In genomic region chr2:161122772-161123530, GRCh38 we compare ENCODE assay signal across 8 cellular contexts. TPM values are rescaled to one million over a fixed set of nuclear protein-coding genes. Genes with fewer than 3 reads are reported as not detected.
DNase-seq lines count a peak whose midpoint lies in the region; ATAC-seq and TF ChIP-seq lines count a peak whose summit lies in the region.

No MANE protein-coding gene starts in this region.

- ATAC-seq in CD4-positive, CD25-positive, alpha-beta regulatory T cell (ENCODE audit: low read depth in 2 of 2), result peak; percentile 50 to 55
- ATAC-seq in GM21367 (IDR thresholded peaks at IDR 0.05; ENCODE audit: unreplicated experiment) (peak; percentile 52), left cardiac atrium (peak; percentile 92 to 98), GM21737 (IDR thresholded peaks at IDR 0.05; ENCODE audit: unreplicated experiment) (no peak)

- TF ChIP-seq EP300 in sigmoid colon (IDR thresholded peaks at IDR 0.05), result peak in 1 of 4 donors; percentile 20

- no peak overlapping the region for H3K27ac Mint-ChIP-seq in CD4-positive, CD25-positive, alpha-beta regulatory T cell
- H3K27ac Mint-ChIP-seq in activated naive CD8-positive, alpha-beta T cell treated with anti-CD3 and anti-CD28 coated beads for 36 hours, result peak overlapping the region; percentile 34

- H3K36me3 Mint-ChIP-seq in CD4-positive, CD25-positive, alpha-beta regulatory T cell, result no peaks in the 10 kb centered on the region
- H3K36me3 Mint-ChIP-seq in activated naive CD8-positive, alpha-beta T cell treated with anti-CD3 and anti-CD28 coated beads for 36 hours, result no peaks in the 10 kb centered on the region

- intact Hi-C loops in left cardiac atrium (cut with DNase I), result no loop called here
- intact Hi-C loops in sigmoid colon (cut with DNase I), result loop anchor here (5.0 kb wide), 1 partner anchor 39 kb away; the partner anchor contains the start of gene TANK

- no peak for TF ChIP-seq CTCF in sigmoid colon (IDR thresholded peaks at IDR 0.05)

- H3K9me3 Mint-ChIP-seq in CD4-positive, CD25-positive, alpha-beta regulatory T cell, result no peaks in the 10 kb centered on the region
- H3K9me3 Mint-ChIP-seq in activated naive CD8-positive, alpha-beta T cell treated with anti-CD3 and anti-CD28 coated beads for 36 hours, result no peaks in the 10 kb centered on the region

- H3K9me3 ChIP-seq in CD4-positive, CD25-positive, alpha-beta regulatory T cell (ENCODE audit: control insufficient read depth in 2 of 2, low read length in 2 of 2), result no peaks in the 10 kb centered on the region
- H3K9me3 ChIP-seq in sigmoid colon, result no peaks in the 10 kb centered on the region

- no peaks in the 10 kb centered on the region for H3K27me3 Mint-ChIP-seq in CD4-positive, CD25-positive, alpha-beta regulatory T cell
- no peaks in the 10 kb centered on the region for H3K27me3 Mint-ChIP-seq in activated naive CD8-positive, alpha-beta T cell treated with anti-CD3 and anti-CD28 coated beads for 36 hours

- H3K36me3 ChIP-seq in CD4-positive, CD25-positive, alpha-beta regulatory T cell (ENCODE audit: control insufficient read depth, insufficient read depth, low read length), result no peaks in the 10 kb centered on the region
- no peaks in the 10 kb centered on the region for H3K36me3 ChIP-seq in sigmoid colon

- H3K27me3 ChIP-seq in CD4-positive, CD25-positive, alpha-beta regulatory T cell (ENCODE audit: control insufficient read depth, insufficient read depth, low read length), result no peaks in the 10 kb centered on the region
- no peaks in the 10 kb centered on the region for H3K27me3 ChIP-seq in sigmoid colon

- no peak overlapping the region for H3K27ac ChIP-seq in CD4-positive, CD25-positive, alpha-beta regulatory T cell (ENCODE audit: insufficient read depth, low read length, poor library complexity, severe bottlenecking)
- H3K27ac ChIP-seq in sigmoid colon, result peak overlapping the region; percentile 69 to 78 (median 73)

- peak in 1 of 3 donors; percentile 68 for DNase-seq in CD4-positive, CD25-positive, alpha-beta regulatory T cell
- DNase-seq in KG1 (lab: John Stamatoyannopoulos, UW), result peak; percentile 15
- no peak for DNase-seq in activated naive CD8-positive, alpha-beta T cell treated with anti-CD3 and anti-CD28 coated beads for 36 hours
- DNase-seq in left cardiac atrium, result peak; percentile 37
- peak; percentile 75 for DNase-seq in sigmoid colon
- DNase-seq in NCI-H187 (lab: John Stamatoyannopoulos, UW), result no peak

- no peak for TF ChIP-seq POLR2A in sigmoid colon (IDR thresholded peaks at IDR 0.05)

- no peak overlapping the region for H3K4me3 Mint-ChIP-seq in CD4-positive, CD25-positive, alpha-beta regulatory T cell
- no peak overlapping the region for H3K4me3 Mint-ChIP-seq in activated naive CD8-positive, alpha-beta T cell treated with anti-CD3 and anti-CD28 coated beads for 36 hours

- no peaks in the 10 kb centered on the region for H3K4me1 ChIP-seq in CD4-positive, CD25-positive, alpha-beta regulatory T cell (ENCODE audit: control insufficient read depth, insufficient read depth, low read length, poor library complexity, severe bottlenecking)
- H3K4me1 ChIP-seq in sigmoid colon, result peaks cover 0 to 30% (median 17%) of the 10 kb centered on the region in 4 donors

- peaks cover 5 to 7% (median 6%) of the 10 kb centered on the region in 4 donors for H3K4me1 Mint-ChIP-seq in CD4-positive, CD25-positive, alpha-beta regulatory T cell
- peaks cover 10% of the 10 kb centered on the region for H3K4me1 Mint-ChIP-seq in activated naive CD8-positive, alpha-beta T cell treated with anti-CD3 and anti-CD28 coated beads for 36 hours

- 31 to 39% methylated on average over 3 of the region's 3 CpGs for whole genome bisulfite sequencing in sigmoid colon, 2 donors

- H3K4me3 ChIP-seq in CD4-positive, CD25-positive, alpha-beta regulatory T cell (ENCODE audit: low read depth, low read length), result no peak overlapping the region
- H3K4me3 ChIP-seq in sigmoid colon, result no peak overlapping the region

RNA-seq across cellular contexts. Expression of gene TANK, which starts 37.3 kb away (rescaled TPM):
- 182 TPM for total RNA-seq in CD4-positive, CD25-positive, alpha-beta regulatory T cell
- 10 to 100 TPM; 84.5 to 97.1 (median 89.0) TPM for polyA plus RNA-seq in CD4-positive, CD25-positive, alpha-beta regulatory T cell
- total RNA-seq in activated naive CD8-positive, alpha-beta T cell treated with anti-CD3 and anti-CD28 coated beads for 36 hours, result 10 to 100 TPM; 53.1 to 55.0 TPM
- total RNA-seq in left cardiac atrium (10 to 100 TPM; 33.6 to 33.7 TPM), sigmoid colon (10 to 100 TPM; 45.7 to 82.8 (median 71.0) TPM)
- 10 to 100 TPM; 35.2 to 52.9 (median 41.4) TPM for polyA plus RNA-seq in sigmoid colon

Comparison
In these comparisons a context has a peak if more than half of its experiments do, and no peak if none do; other contexts are left out.
1. DNase-seq: peak in KG1 (single experiment), left cardiac atrium (single experiment) and sigmoid colon (single experiment); none in activated naive CD8-positive, alpha-beta T cell treated with anti-CD3 and anti-CD28 coated beads for 36 hours (single experiment) and NCI-H187 (0 of 2).